ENCODE assay signal across 8 cellular contexts in the genomic region with DNA sequence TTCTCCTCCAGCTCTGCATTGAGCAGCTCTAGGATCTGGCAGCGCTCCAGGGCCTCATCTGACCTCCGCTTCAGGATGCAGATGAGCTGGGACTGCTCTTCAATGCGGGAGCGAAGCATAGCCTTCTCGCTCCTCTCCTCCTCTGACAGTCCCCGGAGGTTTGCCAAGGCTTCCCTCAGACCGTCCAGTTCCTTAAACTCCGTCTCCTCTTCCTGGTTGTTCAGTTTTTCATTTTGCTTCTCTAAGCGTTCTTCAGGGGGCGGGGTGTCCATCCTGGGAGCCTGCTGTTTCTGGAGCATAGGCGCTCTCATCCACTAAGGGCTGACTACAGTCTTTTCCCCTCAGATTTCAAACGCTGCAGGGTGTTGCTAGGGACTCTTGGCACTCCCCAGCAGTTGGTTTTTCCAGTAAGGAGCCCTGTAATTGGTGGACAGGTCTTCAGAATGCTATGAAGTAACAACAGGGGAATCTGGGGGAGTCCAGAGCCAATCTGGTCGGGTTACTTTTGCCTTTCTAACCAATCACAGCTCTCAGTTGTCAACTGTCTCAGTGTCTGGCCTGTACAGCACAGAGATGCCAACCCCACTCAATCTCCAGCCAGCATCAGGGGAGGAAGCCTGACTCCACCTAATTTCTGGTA. TPM values are rescaled to one million over a fixed set of nuclear protein-coding genes. Genes with fewer than 3 reads are reported as not detected.
A peak's percentile ranks its signal among the peaks of the same experiment; 100 is the strongest.
DNase-seq lines count a peak whose midpoint lies in the region; ATAC-seq and TF ChIP-seq lines count a peak whose summit lies in the region.

A gene (minus strand): TSS at position 376 of the 640 bp plus-strand sequence. CDS start 65 bp downstream, at position 311.

- ATAC-seq in upper lobe of right lung (peak; percentile 73), GM21423 (IDR thresholded peaks at IDR 0.05; ENCODE audit: unreplicated experiment) (no peak), GM21717 (IDR thresholded peaks at IDR 0.05; ENCODE audit: unreplicated experiment) (no peak)

- no peaks in the 10 kb centered on the region for H3K9me3 Mint-ChIP-seq in activated T-helper 2 cell treated with anti-CD3 and anti-CD28 coated beads, Interferon-gamma antibody, Interleukin-2, Interleukin-4, amounts not matched to agents 10 μg/mL and 5 μg/mL and 100 μg/mL, durations not matched to agents 14 hours and 24 hours and 36 hours

- H3K9me3 ChIP-seq in colonic mucosa (no peaks in the 10 kb centered on the region), upper lobe of right lung (no peaks in the 10 kb centered on the region)

- intact Hi-C loops in colonic mucosa (cut with DNase I), result no loop called here
- intact Hi-C loops in lower leg skin (cut with DNase I; ENCODE audit: low total_unique reads), result no loop called here
- intact Hi-C loops in upper lobe of right lung (cut with DNase I), result no loop called here
- intact Hi-C loops in activated T-helper 2 cell treated with anti-CD3 and anti-CD28 coated beads, Interferon-gamma antibody, Interleukin-2, Interleukin-4, amounts not matched to agents 10 μg/mL and 5 μg/mL and 100 μg/mL, durations not matched to agents 14 hours and 24 hours and 36 hours (cut with micrococcal nuclease), result no loop called here

- H3K27ac Mint-ChIP-seq in activated T-helper 2 cell treated with anti-CD3 and anti-CD28 coated beads, Interferon-gamma antibody, Interleukin-2, Interleukin-4, amounts not matched to agents 10 μg/mL and 5 μg/mL and 100 μg/mL, durations not matched to agents 14 hours and 24 hours and 36 hours, result no peak within 1 kb of the TSS

- WGBS in lower leg skin, 2 donors, result 27 to 30% methylated on average over 13 of the region's 13 CpGs

- H3K4me1 ChIP-seq in colonic mucosa (no peaks in the 10 kb centered on the region), upper lobe of right lung (peaks cover 11% of the 10 kb centered on the region)

- in situ Hi-C loops in Caki2 (cut with HindIII; ENCODE audit: low pct_unique_long_range_greater_than_20kb, low sequenced_read_pairs), result no loop called here

- peak within 1 kb of the TSS; percentile 46 for H3K27ac ChIP-seq in colonic mucosa
- H3K27ac ChIP-seq in upper lobe of right lung, result peak within 1 kb of the TSS; percentile 67

- peaks cover 7% of the 10 kb centered on the region for H3K27me3 Mint-ChIP-seq in activated T-helper 2 cell treated with anti-CD3 and anti-CD28 coated beads, Interferon-gamma antibody, Interleukin-2, Interleukin-4, amounts not matched to agents 10 μg/mL and 5 μg/mL and 100 μg/mL, durations not matched to agents 14 hours and 24 hours and 36 hours (ENCODE audit: low read depth)

- TF ChIP-seq CTCF in colonic mucosa (IDR thresholded peaks at IDR 0.05) (no peak), lower leg skin (IDR thresholded peaks at IDR 0.05) (no peak), upper lobe of right lung (IDR thresholded peaks at IDR 0.05) (no peak)

- peak within 1 kb of the TSS; percentile 1 to 5 for H3K9ac ChIP-seq in colonic mucosa (ENCODE audit: low read depth in 2 of 2, low read length in 2 of 2)

- H3K4me3 ChIP-seq in colonic mucosa, result peak within 1 kb of the TSS; percentile 26
- H3K4me3 ChIP-seq in lower leg skin (ENCODE audit: low read depth, poor library complexity, severe bottlenecking), result no peak within 1 kb of the TSS
- H3K4me3 ChIP-seq in upper lobe of right lung, result peak within 1 kb of the TSS; percentile 37

- H3K4me1 Mint-ChIP-seq in activated T-helper 2 cell treated with anti-CD3 and anti-CD28 coated beads, Interferon-gamma antibody, Interleukin-2, Interleukin-4, amounts not matched to agents 10 μg/mL and 5 μg/mL and 100 μg/mL, durations not matched to agents 14 hours and 24 hours and 36 hours (ENCODE audit: low read depth), result peaks cover 24% of the 10 kb centered on the region

- H3K27me3 ChIP-seq in colonic mucosa (no peaks in the 10 kb centered on the region), upper lobe of right lung (no peaks in the 10 kb centered on the region)

- DNase-seq in Caki2 (ENCODE audit: low read depth) (peak; percentile 96), NCI-H2227 (lab: John Stamatoyannopoulos, UW; ENCODE audit: unreplicated experiment) (peak; percentile 90), colonic mucosa (peak; percentile 59), lower leg skin (ENCODE audit: low spot score in 2 of 2) (peak; percentile 82 to 92), upper lobe of right lung (peak; percentile 69)
- DNase-seq in activated T-helper 2 cell treated with anti-CD3 and anti-CD28 coated beads, Interferon-gamma antibody, Interleukin-2, Interleukin-4, amounts not matched to agents 10 μg/mL and 5 μg/mL and 100 μg/mL, durations not matched to agents 14 hours and 24 hours and 36 hours (ENCODE audit: low spot score), result no peak

- H3K36me3 Mint-ChIP-seq in activated T-helper 2 cell treated with anti-CD3 and anti-CD28 coated beads, Interferon-gamma antibody, Interleukin-2, Interleukin-4, amounts not matched to agents 10 μg/mL and 5 μg/mL and 100 μg/mL, durations not matched to agents 14 hours and 24 hours and 36 hours (ENCODE audit: low read depth), result peaks cover 11% of the 10 kb centered on the region

- H3K36me3 ChIP-seq in colonic mucosa (no peaks in the 10 kb centered on the region), upper lobe of right lung (no peaks in the 10 kb centered on the region)

- H3K4me3 Mint-ChIP-seq in activated T-helper 2 cell treated with anti-CD3 and anti-CD28 coated beads, Interferon-gamma antibody, Interleukin-2, Interleukin-4, amounts not matched to agents 10 μg/mL and 5 μg/mL and 100 μg/mL, durations not matched to agents 14 hours and 24 hours and 36 hours (ENCODE audit: low read depth), result no peak within 1 kb of the TSS

- no peak for TF ChIP-seq POLR2A in lower leg skin (IDR thresholded peaks at IDR 0.05)

RNA-seq across cellular contexts. Expression of the gene that starts here (rescaled TPM):
- total RNA-seq in Caki2 (2014; rRNA removed; shearing (Covaris generic); ENCODE audit: low replicate concordance), result 0.30 TPM in 1 of 2 replicates, not detected in the other
- 1 to 10 TPM; 1.4 to 1.7 TPM for total RNA-seq in colonic mucosa
- 1 to 10 TPM in 2 of 4 donors, under 1 TPM in 2; 0.21 to 3.4 (median 1.0) TPM for total RNA-seq in lower leg skin
- total RNA-seq in upper lobe of right lung, result 1.2 TPM
- total RNA-seq in activated T-helper 2 cell treated with anti-CD3 and anti-CD28 coated beads, Interferon-gamma antibody, Interleukin-2, Interleukin-4, amounts not matched to agents 10 μg/mL and 5 μg/mL and 100 μg/mL, durations not matched to agents 14 hours and 24 hours and 36 hours, result not detected in 2 replicates

Comparison
In these comparisons a context has a peak if more than half of its experiments do, and no peak if none do; other contexts are left out.
1. Peak in DNase-seq in Caki2; RNA of the gene not detected or under 1 TPM.